Comparison of ENCODE assay signal across 8 cellular contexts in genomic region chr20:58179432-58180099, GRCh38. TPM values are rescaled to one million over a fixed set of nuclear protein-coding genes. Genes with fewer than 3 reads are reported as not detected.
DNase-seq lines count a peak whose midpoint lies in the region; ATAC-seq and TF ChIP-seq lines count a peak whose summit lies in the region.

No MANE protein-coding gene starts in this region.

- peaks cover 2 to 8% (median 6%) of the 10 kb centered on the region in 3 donors for H3K27me3 Mint-ChIP-seq in immature natural killer cell (ENCODE audit: low read depth in 3 of 3)

- no peak overlapping the region for H3K27ac ChIP-seq in WERI-Rb-1

- H3K27me3 ChIP-seq in Loucy (ENCODE audit: insufficient read depth, low read length, poor library complexity, severe bottlenecking) (no peaks in the 10 kb centered on the region), WERI-Rb-1 (ENCODE audit: insufficient read depth, low read depth, severe bottlenecking) (no peaks in the 10 kb centered on the region)

- no peaks in the 10 kb centered on the region for H4K20me1 ChIP-seq in Loucy (ENCODE audit: insufficient read depth, low read length, poor library complexity, severe bottlenecking)

- no peak for ATAC-seq in HG03442 (IDR thresholded peaks at IDR 0.05; ENCODE audit: unreplicated experiment)

- no peaks in the 10 kb centered on the region for H3K79me2 ChIP-seq in Loucy (ENCODE audit: insufficient read depth, low read length)

- peak overlapping the region; percentile 58 to 78 (median 67) for H3K4me3 Mint-ChIP-seq in immature natural killer cell

- H3K4me2 ChIP-seq in Loucy (ENCODE audit: low read depth, low read length, poor library complexity, severe bottlenecking) = peak overlapping the region; percentile 67

- DNase-seq in NCI-H345 (lab: John Stamatoyannopoulos, UW) (peak; percentile 2), NCI-H345 treated with DMSO at 0.1 percent for 48 hours (lab: John Stamatoyannopoulos, UW; ENCODE audit: unreplicated experiment) (no peak), WERI-Rb-1 (peak; percentile 62), brain pericyte (ENCODE audit: low read depth, low spot score) (peak; percentile 47), immature natural killer cell (peak; percentile 47 to 54 (median 51))
- DNase-seq in stimulated activated CD4-positive, alpha-beta T cell treated with anti-CD3 and anti-CD28 coated beads, Interleukin-12 subunit alpha, Interleukin-12 subunit beta, amount 100 ng/mL, for 48 hours (ENCODE audit: low read depth in 2 of 3, low spot score in 1 of 3) = peak; percentile 36 to 65 (median 45)

- peak overlapping the region; percentile 98 for H2AFZ ChIP-seq in Loucy (ENCODE audit: low read length)

- no peaks in the 10 kb centered on the region for H3K36me3 ChIP-seq in Loucy (ENCODE audit: insufficient read depth, low read length)
- no peaks in the 10 kb centered on the region for H3K36me3 ChIP-seq in WERI-Rb-1

- H3F3A ChIP-seq in Loucy (ENCODE audit: low read depth) = no peaks in the 10 kb centered on the region

- no peak overlapping the region for H3K27ac Mint-ChIP-seq in immature natural killer cell

- H3K9me3 Mint-ChIP-seq in immature natural killer cell = no peaks in the 10 kb centered on the region

- peaks cover 6% of the 10 kb centered on the region for H3K4me1 ChIP-seq in Loucy (ENCODE audit: insufficient read depth, low read length, poor library complexity, severe bottlenecking)

- peak overlapping the region; percentile 28 for H3K9ac ChIP-seq in Loucy (ENCODE audit: low read depth, low read length, poor library complexity, severe bottlenecking)

- H3K36me3 Mint-ChIP-seq in immature natural killer cell = no peaks in the 10 kb centered on the region

- H3K9me2 ChIP-seq in Loucy (replicated peaks; ENCODE audit: low read depth, low read length) = no peaks in the 10 kb centered on the region

- peaks cover 3 to 7% of the 10 kb centered on the region in 2 donors for H3K4me1 Mint-ChIP-seq in immature natural killer cell

- H3K4me3 ChIP-seq in Loucy (ENCODE audit: low read length, poor library complexity, severe bottlenecking) (peak overlapping the region; percentile 65), WERI-Rb-1 (ENCODE audit: low read depth, low read length) (peak overlapping the region; percentile 39)

- peak; percentile 87 for TF ChIP-seq CTCF in Loucy (conservative IDR thresholded peaks at IDR 0.05; ENCODE audit: low read length)
- TF ChIP-seq CTCF in WERI-Rb-1 (IDR thresholded peaks at IDR 0.05; ENCODE audit: low read depth, low read length) = peak; percentile 92

- H3K9me3 ChIP-seq in Loucy (ENCODE audit: insufficient read depth, low read depth, low read length) (no peaks in the 10 kb centered on the region), WERI-Rb-1 (ENCODE audit: severe bottlenecking) (peaks cover 6% of the 10 kb centered on the region)

RNA-seq across cellular contexts. Expression of gene ANKRD60, which starts 48.9 kb away (rescaled TPM):
- polyA plus RNA-seq in immature natural killer cell = not detected
